In the genomic region with DNA sequence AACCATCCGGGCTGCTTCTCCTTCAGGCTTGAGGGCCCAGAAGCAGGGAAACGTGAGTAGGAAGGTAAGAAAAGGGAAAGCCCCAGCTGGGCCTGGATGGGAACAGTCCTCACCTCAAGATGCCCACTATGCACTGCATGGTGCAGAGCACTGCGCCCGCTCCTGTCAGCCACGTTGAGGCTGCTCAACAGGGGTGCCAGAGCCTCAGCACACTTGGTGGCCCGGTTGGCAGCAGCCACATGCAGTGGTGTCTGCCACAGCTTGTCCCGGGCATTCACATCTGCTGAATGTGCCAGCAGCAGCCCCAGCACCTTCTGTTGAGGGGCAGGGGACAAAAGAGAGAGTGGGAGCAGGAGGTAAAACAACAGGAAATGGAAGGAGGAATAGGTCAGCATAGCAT, we compare ENCODE assay signal across 1 cellular context.
A peak's percentile ranks its signal among the peaks of the same experiment; 100 is the strongest.
TF ChIP-seq lines count a peak whose summit lies in the region.

No MANE protein-coding gene starts in this region.

TF ChIP-seq in HEK293, 187 proteins besides CTCF, POLR2A, EP300 and RAD21 (continued from another document):
- TF ChIP-seq, protein P1, sequence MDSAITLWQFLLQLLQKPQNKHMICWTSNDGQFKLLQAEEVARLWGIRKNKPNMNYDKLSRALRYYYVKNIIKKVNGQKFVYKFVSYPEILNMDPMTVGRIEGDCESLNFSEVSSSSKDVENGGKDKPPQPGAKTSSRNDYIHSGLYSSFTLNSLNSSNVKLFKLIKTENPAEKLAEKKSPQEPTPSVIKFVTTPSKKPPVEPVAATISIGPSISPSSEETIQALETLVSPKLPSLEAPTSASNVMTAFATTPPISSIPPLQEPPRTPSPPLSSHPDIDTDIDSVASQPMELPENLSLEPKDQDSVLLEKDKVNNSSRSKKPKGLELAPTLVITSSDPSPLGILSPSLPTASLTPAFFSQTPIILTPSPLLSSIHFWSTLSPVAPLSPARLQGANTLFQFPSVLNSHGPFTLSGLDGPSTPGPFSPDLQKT (IDR thresholded peaks at IDR 0.05; ENCODE audit: borderline replicate concordance, low read depth, low read length) = no peak
- TF ChIP-seq, protein P2, sequence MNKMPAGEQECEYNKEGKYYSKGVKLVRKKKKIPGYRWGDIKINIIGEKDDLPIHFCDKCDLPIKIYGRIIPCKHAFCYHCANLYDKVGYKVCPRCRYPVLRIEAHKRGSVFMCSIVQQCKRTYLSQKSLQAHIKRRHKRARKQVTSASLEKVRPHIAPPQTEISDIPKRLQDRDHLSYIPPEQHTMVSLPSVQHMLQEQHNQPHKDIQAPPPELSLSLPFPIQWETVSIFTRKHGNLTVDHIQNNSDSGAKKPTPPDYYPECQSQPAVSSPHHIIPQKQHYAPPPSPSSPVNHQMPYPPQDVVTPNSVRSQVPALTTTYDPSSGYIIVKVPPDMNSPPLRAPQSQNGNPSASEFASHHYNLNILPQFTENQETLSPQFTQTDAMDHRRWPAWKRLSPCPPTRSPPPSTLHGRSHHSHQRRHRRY (tag by site-specific recombination; IDR thresholded peaks at IDR 0.05) = no peak
- peak; percentile 24; the same call in 1 of the 2 replicates for TF ChIP-seq ZIC2 (tag by site-specific recombination; IDR thresholded peaks at IDR 0.05)
- TF ChIP-seq, protein P3, sequence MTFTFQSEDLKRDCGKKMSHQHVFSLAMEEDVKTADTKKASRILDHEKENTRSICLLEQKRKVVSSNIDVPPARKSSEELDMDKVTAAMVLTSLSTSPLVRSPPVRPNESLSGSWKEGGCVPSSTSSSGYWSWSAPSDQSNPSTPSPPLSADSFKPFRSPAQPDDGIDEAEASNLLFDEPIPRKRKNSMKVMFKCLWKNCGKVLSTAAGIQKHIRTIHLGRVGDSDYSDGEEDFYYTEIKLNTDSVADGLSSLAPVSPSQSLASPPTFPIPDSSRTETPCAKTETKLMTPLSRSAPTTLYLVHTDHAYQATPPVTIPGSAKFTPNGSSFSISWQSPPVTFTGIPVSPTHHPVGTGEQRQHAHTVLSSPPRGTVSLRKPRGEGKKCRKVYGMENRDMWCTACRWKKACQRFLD (tag by site-specific recombination; IDR thresholded peaks at IDR 0.05) = no peak
- no peak for TF ChIP-seq ZNF426 (tag by site-specific recombination; IDR thresholded peaks at IDR 0.05)
